20 cellular contexts compared by ENCODE assay signal in genomic region chrX:10021461-10022272, GRCh38. TPM values are rescaled to one million over a fixed set of nuclear protein-coding genes. Genes with fewer than 3 reads are reported as not detected.
DNase-seq lines count a peak whose midpoint lies in the region; ATAC-seq and TF ChIP-seq lines count a peak whose summit lies in the region.
"Had no signal": no experiment of that assay in that cellular context is flagged by ENCODE, and none has a peak within 500 bp of the region (broad histone marks: within the 10 kb centered on the region; RNA-seq: fewer than 3 reads in every experiment).

No MANE protein-coding gene starts in this region.

- no peak overlapping the region for H3K27ac ChIP-seq in H9 (ENCODE audit: insufficient read length, low read depth, low read length)
- H3K27ac ChIP-seq in neuronal stem cell (replicated peaks; ENCODE audit: low read length), result no peak overlapping the region
- H3K27ac ChIP-seq: colonic mucosa, skin epidermis, thyroid gland, VCaP had no signal

- peaks cover 2% of the 10 kb centered on the region; the same call in 1 of the 2 replicates for H3K79me2 ChIP-seq in H9 (ENCODE audit: insufficient read depth, low read length)

- H3K9me3 Mint-ChIP-seq in H9 (peaks cover 54 to 56% of the 10 kb centered on the region in 2 experiments), WTC11 (peaks cover 4% of the 10 kb centered on the region; the same call in 1 of the 2 replicates)
- no peaks in the 10 kb centered on the region for H3K9me3 Mint-ChIP-seq in stimulated activated effector memory CD8-positive, alpha-beta T cell treated with anti-CD3 and anti-CD28 coated beads, Interleukin-12 subunit alpha, Interleukin-12 subunit beta, amount 100 ng/mL, for 72 hours
- H3K9me3 Mint-ChIP-seq: activated T-helper 17 cell treated with anti-CD3 and anti-CD28 coated beads, Interleukin-2, amount 50 U/mL, for 72 hours had no signal

- no CpG with 5 or more reads among the region's 9 CpGs for WGBS in H9 (ENCODE audit: extremely low coverage, insufficient read length, low lambda C conversion rate)
- no CpG with 5 or more reads among the region's 9 CpGs for WGBS in neuronal stem cell (ENCODE audit: extremely low coverage in 2 of 2, insufficient read length in 2 of 2, insufficient replicate concordance in 1 of 2), 2 donors

- no peak overlapping the region for H3K23ac ChIP-seq in H9 (ENCODE audit: insufficient read length, low read depth, low read length)
- H3K23ac ChIP-seq in neuronal stem cell (ENCODE audit: low read depth, low read length, poor library complexity), result no peak overlapping the region

- H3K4me1 ChIP-seq in H9 (ENCODE audit: insufficient read depth, low read length) (peaks cover 4% of the 10 kb centered on the region; the same call in 1 of the 2 replicates), neuronal stem cell (ENCODE audit: control insufficient read depth in 2 of 2, insufficient read depth in 1 of 2, low read depth in 1 of 2, low read length in 2 of 2) (peaks cover 0 to 12% of the 10 kb centered on the region in 2 donors)
- H3K4me1 ChIP-seq: colonic mucosa had no signal

- no peak for ATAC-seq in WTC11
- ATAC-seq in stimulated activated effector memory CD8-positive, alpha-beta T cell treated with anti-CD3 and anti-CD28 coated beads, Interleukin-12 subunit alpha, Interleukin-12 subunit beta, amount 100 ng/mL, for 72 hours, result no peak
- no peak for ATAC-seq in T-helper 17 cell
- ATAC-seq: activated T-helper 17 cell treated with anti-CD3 and anti-CD28 coated beads, Interleukin-2, amount 50 U/mL, for 72 hours had no signal

- H3K9ac ChIP-seq in H9 (ENCODE audit: extremely low read depth, insufficient read length, low read length) (no peak overlapping the region), neuronal stem cell (ENCODE audit: low read depth, low read length, poor library complexity) (no peak overlapping the region)

- H3K27ac Mint-ChIP-seq in H9, result peak overlapping the region in 2 of 3 experiments; percentile 3 to 34; a peak in 1 of 7 replicates
- H3K27ac Mint-ChIP-seq in WTC11, result peak overlapping the region; percentile 7; the same call in 1 of the 2 replicates
- peak overlapping the region; percentile 75 for H3K27ac Mint-ChIP-seq in stimulated activated effector memory CD8-positive, alpha-beta T cell treated with anti-CD3 and anti-CD28 coated beads, Interleukin-12 subunit alpha, Interleukin-12 subunit beta, amount 100 ng/mL, for 72 hours
- no peak overlapping the region for H3K27ac Mint-ChIP-seq in T-helper 17 cell
- H3K27ac Mint-ChIP-seq: activated T-helper 17 cell treated with anti-CD3 and anti-CD28 coated beads, Interleukin-2, amount 50 U/mL, for 72 hours had no signal

- H4K20me1 ChIP-seq in H9 (ENCODE audit: control insufficient read depth, insufficient read depth, insufficient read length), result no peaks in the 10 kb centered on the region

- H3K79me1 ChIP-seq in H9 (ENCODE audit: insufficient read depth, low read depth, low read length, poor library complexity, severe bottlenecking) (no peaks in the 10 kb centered on the region), neuronal stem cell (ENCODE audit: low read depth, low read length) (peaks cover 4% of the 10 kb centered on the region)

- no peak overlapping the region for H4K5ac ChIP-seq in H9 (ENCODE audit: insufficient read length, low read depth, low read length)

- H3K14ac ChIP-seq in H9 (ENCODE audit: insufficient read depth, low read length) (no peak overlapping the region), neuronal stem cell (ENCODE audit: low read length) (no peak overlapping the region)

- no peaks in the 10 kb centered on the region for H3K23me2 ChIP-seq in H9 (ENCODE audit: insufficient read length, low read depth, low read length, poor library complexity, severe bottlenecking)

- H4K8ac ChIP-seq in H9 (replicated peaks; ENCODE audit: insufficient read length, low read depth, low read length), result no peak overlapping the region
- no peak overlapping the region for H4K8ac ChIP-seq in neuronal stem cell (ENCODE audit: low read depth, low read length)

- H3K36me3 ChIP-seq in neuronal stem cell (replicated peaks in 1 of 2; ENCODE audit: control insufficient read depth in 2 of 2, insufficient read depth in 2 of 2, low read length in 2 of 2), result peaks cover 0 to 4% of the 10 kb centered on the region in 2 donors
- H3K36me3 ChIP-seq: colonic mucosa, Peyer's patch, thyroid gland had no signal

- no peak overlapping the region for H2BK5ac ChIP-seq in H9 (ENCODE audit: insufficient read length, low read length)
- H2BK5ac ChIP-seq in neuronal stem cell (ENCODE audit: low read length), result no peak overlapping the region

- H2BK120ac ChIP-seq in H9 (ENCODE audit: low read depth, low read length, poor library complexity, severe bottlenecking) (no peak overlapping the region), neuronal stem cell (ENCODE audit: low read depth, low read length) (no peak overlapping the region)

- H3K27me3 Mint-ChIP-seq in H9 (ENCODE audit: low read depth) (no peaks in the 10 kb centered on the region; the same call in 1 of the 2 replicates), WTC11 (ENCODE audit: low read depth) (no peaks in the 10 kb centered on the region), T-helper 17 cell (no peaks in the 10 kb centered on the region)
- H3K27me3 Mint-ChIP-seq: activated T-helper 17 cell treated with anti-CD3 and anti-CD28 coated beads, Interleukin-2, amount 50 U/mL, for 72 hours had no signal

- DNase-seq in H9, result no peak
- DNase-seq in WTC11 (ENCODE audit: low spot score), result no peak
- peak; percentile 41 for DNase-seq in fibroblast of villous mesenchyme (ENCODE audit: low read depth)
- no peak for DNase-seq in stimulated activated effector memory CD8-positive, alpha-beta T cell treated with anti-CD3 and anti-CD28 coated beads, Interleukin-12 subunit alpha, Interleukin-12 subunit beta, amount 100 ng/mL, for 72 hours (ENCODE audit: low spot score in 2 of 2)
- DNase-seq in NCI-H526 (lab: John Stamatoyannopoulos, UW), result no peak
- no peak for DNase-seq in neuronal stem cell (ENCODE audit: low spot score)
- no peak for DNase-seq in T-helper 17 cell
- DNase-seq: activated CD8-positive, alpha-beta memory T cell treated with anti-CD3 and anti-CD28 coated beads for 24 hours; C1 segment of cervical spinal cord; colonic mucosa; head of caudate nucleus; NCI-H1048; stimulated activated CD4-positive, alpha-beta T cell treated with anti-CD3 and anti-CD28 coated beads, Interleukin-4, amount 100 ng/mL, for 4 hours; SW 1271; thyroid gland had no signal

- H3K36me3 Mint-ChIP-seq in H9 (ENCODE audit: insufficient read depth in 1 of 3, low read depth in 3 of 3) (peaks cover 22 to 33% (median 23%) of the 10 kb centered on the region in 3 experiments), WTC11 (peaks cover 10% of the 10 kb centered on the region), T-helper 17 cell (ENCODE audit: low read depth) (no peaks in the 10 kb centered on the region)
- H3K36me3 Mint-ChIP-seq in stimulated activated effector memory CD8-positive, alpha-beta T cell treated with anti-CD3 and anti-CD28 coated beads, Interleukin-12 subunit alpha, Interleukin-12 subunit beta, amount 100 ng/mL, for 72 hours, result peaks cover 6% of the 10 kb centered on the region

- no peak overlapping the region for H2BK12ac ChIP-seq in H9 (ENCODE audit: insufficient read length, low read depth, low read length)
- H2BK12ac ChIP-seq in neuronal stem cell (ENCODE audit: low read length), result no peak overlapping the region

- H3K56ac ChIP-seq in H9 (ENCODE audit: insufficient read length, low read depth, low read length), result no peak overlapping the region

- TF ChIP-seq CTCF in H9 (conservative IDR thresholded peaks at IDR 0.05), result no peak
- TF ChIP-seq CTCF in WTC11 (IDR thresholded peaks at IDR 0.05), result no peak
- TF ChIP-seq CTCF in fibroblast of villous mesenchyme (IDR thresholded peaks at IDR 0.05; ENCODE audit: insufficient read depth, low read depth, low read length), result no peak

- no peak overlapping the region for H3K4ac ChIP-seq in H9 (ENCODE audit: low read depth, low read length)
- no peak overlapping the region for H3K4ac ChIP-seq in neuronal stem cell (ENCODE audit: low read length)

- POLR2A ChIA-PET in WTC11 (lab: Charles Lee), result no interaction called here

- H3K4me3 Mint-ChIP-seq in H9 (no peak overlapping the region), WTC11 (no peak overlapping the region), T-helper 17 cell (no peak overlapping the region)
- H3K4me3 Mint-ChIP-seq in stimulated activated effector memory CD8-positive, alpha-beta T cell treated with anti-CD3 and anti-CD28 coated beads, Interleukin-12 subunit alpha, Interleukin-12 subunit beta, amount 100 ng/mL, for 72 hours, result no peak overlapping the region
- H3K4me3 Mint-ChIP-seq: activated T-helper 17 cell treated with anti-CD3 and anti-CD28 coated beads, Interleukin-2, amount 50 U/mL, for 72 hours had no signal

- no peak overlapping the region for H2BK20ac ChIP-seq in H9 (ENCODE audit: low read depth, low read length, poor library complexity, severe bottlenecking)

- H3K18ac ChIP-seq in H9 (ENCODE audit: insufficient read length, low read depth, low read length) (no peak overlapping the region), neuronal stem cell (ENCODE audit: low read length) (no peak overlapping the region)

- H4K91ac ChIP-seq in H9 (ENCODE audit: insufficient read length, low read depth, low read length), result no peak overlapping the region
- H4K91ac ChIP-seq in neuronal stem cell (ENCODE audit: low read depth, low read length, poor library complexity), result no peak overlapping the region

- no peak overlapping the region for H2AK5ac ChIP-seq in H9 (ENCODE audit: insufficient read length, low read length)
- H2AK5ac ChIP-seq in neuronal stem cell (ENCODE audit: low read depth, low read length), result no peak overlapping the region

- H3T11ph ChIP-seq in H9 (ENCODE audit: low read length), result no peak overlapping the region

- H3K4me1 Mint-ChIP-seq in H9 (peaks cover 29 to 39% of the 10 kb centered on the region in 2 experiments), WTC11 (peaks cover 53% of the 10 kb centered on the region), T-helper 17 cell (peaks cover 6% of the 10 kb centered on the region)
- H3K4me1 Mint-ChIP-seq in stimulated activated effector memory CD8-positive, alpha-beta T cell treated with anti-CD3 and anti-CD28 coated beads, Interleukin-12 subunit alpha, Interleukin-12 subunit beta, amount 100 ng/mL, for 72 hours, result peaks cover 30% of the 10 kb centered on the region

- H3K9me3 ChIP-seq in H9 (ENCODE audit: control insufficient read depth, low read depth, low read length) (peaks cover 4% of the 10 kb centered on the region), neuronal stem cell (replicated peaks in 1 of 2; ENCODE audit: control insufficient read depth in 2 of 2, insufficient read depth in 1 of 2, low read depth in 1 of 2, low read length in 2 of 2) (no peaks in the 10 kb centered on the region), T-helper 17 cell (ENCODE audit: control insufficient read depth, low read length, poor library complexity, severe bottlenecking) (no peaks in the 10 kb centered on the region)
- H3K9me3 ChIP-seq: colonic mucosa, Peyer's patch, thyroid gland had no signal

- H2AFZ ChIP-seq in H9 (ENCODE audit: low read length) (no peak overlapping the region), neuronal stem cell (ENCODE audit: low read length) (no peak overlapping the region)

- H2BK15ac ChIP-seq in H9 (ENCODE audit: low read depth, low read length), result no peak overlapping the region; the same call in 1 of the 2 replicates
- no peak overlapping the region for H2BK15ac ChIP-seq in neuronal stem cell (ENCODE audit: low read length)

- H3K27me3 ChIP-seq in H9 (ENCODE audit: insufficient read depth, low read length), result no peaks in the 10 kb centered on the region
- H3K27me3 ChIP-seq in neuronal stem cell (ENCODE audit: control insufficient read depth in 3 of 3, insufficient read depth in 3 of 3, low read depth in 1 of 3, low read length in 3 of 3), result no peaks in the 10 kb centered on the region
- H3K27me3 ChIP-seq: colonic mucosa, Peyer's patch, thyroid gland had no signal

- CTCF ChIA-PET in WTC11 (lab: Charles Lee), result no interaction called here

- no peak overlapping the region for H3K4me3 ChIP-seq in fibroblast of villous mesenchyme (ENCODE audit: low read depth, low read length)
- H3K4me3 ChIP-seq in neuronal stem cell (ENCODE audit: low read length in 2 of 2), result no peak overlapping the region
- H3K4me3 ChIP-seq: colonic mucosa, Peyer's patch, skin epidermis, thyroid gland had no signal

- H3K4me2 ChIP-seq in H9 (ENCODE audit: insufficient read depth, insufficient read length, low read length) (no peak overlapping the region), neuronal stem cell (ENCODE audit: insufficient read depth, low read length, poor library complexity, severe bottlenecking) (no peak overlapping the region)

RNA-seq across cellular contexts. Expression of gene CLDN34, which starts 54.5 kb away (rescaled TPM):
- total RNA-seq in H9 (2021) (0.31 and 0.39 TPM in 2 replicates), WTC11 (2021) (0.52 to 0.62 TPM (median 0.53 TPM) in 3 replicates), fibroblast of villous mesenchyme (under 0.01 TPM in 1 of 2 replicates, not detected in the other), T-helper 17 cell (not detected)
- 0.10 TPM for polyA plus RNA-seq in neuronal stem cell (2013, experiment 1 of 2)
- polyA plus RNA-seq in neuronal stem cell (2013, experiment 2 of 2), result 0.04 TPM
- total RNA-seq: activated T-helper 17 cell treated with anti-CD3 and anti-CD28 coated beads, Interleukin-2, amount 50 U/mL, for 72 hours; omental fat pad; Peyer's patch had no signal
